ENCODE assay signal across 14 cellular contexts in the genomic region with DNA sequence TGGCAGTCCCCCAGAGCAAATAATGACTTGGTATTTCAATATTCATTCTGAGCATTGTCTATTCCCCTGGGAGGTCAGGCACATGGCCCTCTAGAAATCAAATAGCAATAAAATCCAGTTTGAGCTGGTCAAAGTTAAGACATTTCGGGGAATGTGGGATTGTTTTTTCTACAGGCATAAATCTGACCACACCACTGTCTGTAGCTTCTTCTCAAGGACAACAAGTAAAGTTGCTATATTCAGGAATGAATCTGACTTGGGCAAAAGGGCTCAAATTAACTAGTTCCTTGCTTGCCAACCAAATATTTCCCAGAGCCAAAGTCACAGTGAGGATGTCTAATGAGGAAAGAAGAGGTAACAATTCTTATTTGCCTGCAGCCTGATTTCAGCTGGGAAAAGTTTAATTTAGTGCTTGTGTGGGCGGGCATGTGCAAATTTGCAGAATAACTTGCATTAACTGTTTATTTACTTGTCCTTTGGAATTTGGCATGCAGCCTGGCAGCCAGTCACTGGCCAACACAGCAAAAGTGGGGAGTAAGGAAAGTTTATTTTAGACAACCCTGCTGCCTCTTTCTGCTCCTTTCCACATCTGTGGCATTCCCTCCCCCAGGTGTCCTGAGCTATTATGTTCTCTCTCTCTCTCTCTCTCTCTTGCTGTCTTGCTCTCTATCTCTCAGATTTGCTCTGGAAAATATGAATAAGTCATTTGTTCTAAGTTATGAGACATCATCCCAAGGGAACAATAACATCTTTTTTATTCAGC. TPM values are rescaled to one million over a fixed set of nuclear protein-coding genes. Genes with fewer than 3 reads are reported as not detected.
DNase-seq lines count a peak whose midpoint lies in the region; ATAC-seq and TF ChIP-seq lines count a peak whose summit lies in the region.
"Had no signal": no experiment of that assay in that cellular context is flagged by ENCODE, and none has a peak within 500 bp of the region (broad histone marks: within the 10 kb centered on the region; RNA-seq: fewer than 3 reads in every experiment).

No MANE protein-coding gene starts in this region.

- CTCF ChIA-PET in AG04449 (lab: Yijun Ruan, JAX) = no interaction called here
- CTCF ChIA-PET in OCI-LY7 (lab: Charles Lee; ENCODE audit: unreplicated experiment) = no interaction called here

- H4K91ac ChIP-seq in mesenchymal stem cell (ENCODE audit: low read length) = no peak overlapping the region

- no peaks in the 10 kb centered on the region for H3K36me3 ChIP-seq in mesenchymal stem cell (ENCODE audit: control insufficient read depth in 1 of 2, insufficient read depth in 2 of 2, low read depth in 1 of 2, low read length in 2 of 2)
- H3K36me3 ChIP-seq in OCI-LY7 (ENCODE audit: insufficient read depth, low read length) = no peaks in the 10 kb centered on the region

- H3K79me1 ChIP-seq in mesenchymal stem cell (replicated peaks; ENCODE audit: low read length, poor library complexity, severe bottlenecking) = no peaks in the 10 kb centered on the region

- no peak overlapping the region for H2AK5ac ChIP-seq in mesenchymal stem cell (ENCODE audit: low read length, severe bottlenecking)

- TF ChIP-seq CTCF in AG04449 (IDR thresholded peaks at IDR 0.05; ENCODE audit: insufficient read depth, low read length, missing control alignments) = no peak
- no peak for TF ChIP-seq CTCF in brain (conservative IDR thresholded peaks at IDR 0.05)
- no peak for TF ChIP-seq CTCF in coronary artery (IDR thresholded peaks at IDR 0.05)
- no peak for TF ChIP-seq CTCF in OCI-LY7 (conservative IDR thresholded peaks at IDR 0.05; ENCODE audit: low read length)

- H3K4ac ChIP-seq in mesenchymal stem cell (ENCODE audit: low read depth in 1 of 2, low read length in 2 of 2) = no peak overlapping the region

- ATAC-seq in activated T-cell treated with anti-CD3 and anti-CD28 coated beads, Interleukin-2, amount 50 U/mL, for 4 hours = no peak
- ATAC-seq: activated T-cell treated with anti-CD3 and anti-CD28 coated beads, Interleukin-2, amount 50 U/mL, for 72 hours; stimulated activated effector memory CD8-positive, alpha-beta T cell treated with anti-CD3 and anti-CD28 coated beads, Interleukin-12 subunit alpha, Interleukin-12 subunit beta, amount 100 ng/mL, for 72 hours had no signal

- no peak overlapping the region for H2BK120ac ChIP-seq in mesenchymal stem cell (ENCODE audit: low read depth, low read length)

- H2AFZ ChIP-seq in mesenchymal stem cell (ENCODE audit: low read depth, low read length) (no peak overlapping the region), OCI-LY7 (ENCODE audit: low read length) (no peak overlapping the region)

- intact Hi-C loops in OCI-LY7 (cut with micrococcal nuclease; ENCODE audit: unreplicated experiment) = no loop called here

- no TSS peak for BruUV-seq in OCI-LY7 (replicated peaks; lab: Mats Ljungman, UMichigan)

- no peak overlapping the region for H3K18ac ChIP-seq in mesenchymal stem cell (ENCODE audit: low read depth in 1 of 2, low read length in 2 of 2)

- H3K9me2 ChIP-seq in OCI-LY7 (ENCODE audit: insufficient read depth, low read length) = no peaks in the 10 kb centered on the region

- no peaks in the 10 kb centered on the region for H3K27me3 ChIP-seq in mesenchymal stem cell (ENCODE audit: control insufficient read depth in 1 of 2, insufficient read depth in 1 of 2, low read length in 2 of 2)

- H3K4me3 Mint-ChIP-seq in brain = peak overlapping the region in 1 of 5 experiments; percentile 23
- H3K4me3 Mint-ChIP-seq in activated T-cell treated with anti-CD3 and anti-CD28 coated beads, Interleukin-2, amount 50 U/mL, for 4 hours = no peak overlapping the region
- H3K4me3 Mint-ChIP-seq: activated T-cell treated with anti-CD3 and anti-CD28 coated beads, Interleukin-2, amount 50 U/mL, for 72 hours; stimulated activated effector memory CD8-positive, alpha-beta T cell treated with anti-CD3 and anti-CD28 coated beads, Interleukin-12 subunit alpha, Interleukin-12 subunit beta, amount 100 ng/mL, for 72 hours; T-helper 1 cell treated with Interleukin-12 subunit alpha and Interleukin-12 subunit beta and Interleukin-4 antibody, amounts not matched to agents 30 μg/mL and 1 μg/mL, for 36 hours had no signal

- H2BK5ac ChIP-seq in mesenchymal stem cell (ENCODE audit: low read depth, low read length, poor library complexity, severe bottlenecking) = no peak overlapping the region

- H3K9me3 ChIP-seq in mesenchymal stem cell (ENCODE audit: control insufficient read depth, low read length) (no peaks in the 10 kb centered on the region), OCI-LY7 (ENCODE audit: low read length) (no peaks in the 10 kb centered on the region)

- H2BK15ac ChIP-seq in mesenchymal stem cell (ENCODE audit: low read depth, poor library complexity, severe bottlenecking) = no peak overlapping the region

- H3K27ac Mint-ChIP-seq in brain = peak overlapping the region in 3 of 5 experiments; percentile 26 to 59 (median 43)
- H3K27ac Mint-ChIP-seq: activated T-cell treated with anti-CD3 and anti-CD28 coated beads, Interleukin-2, amount 50 U/mL, for 72 hours; stimulated activated effector memory CD8-positive, alpha-beta T cell treated with anti-CD3 and anti-CD28 coated beads, Interleukin-12 subunit alpha, Interleukin-12 subunit beta, amount 100 ng/mL, for 72 hours; T-helper 1 cell treated with Interleukin-12 subunit alpha and Interleukin-12 subunit beta and Interleukin-4 antibody, amounts not matched to agents 30 μg/mL and 1 μg/mL, for 36 hours had no signal

- H4K20me1 ChIP-seq in OCI-LY7 (ENCODE audit: insufficient read depth, low read length) = no peaks in the 10 kb centered on the region

- peak overlapping the region; percentile 77 for H3K9ac ChIP-seq in mesenchymal stem cell (ENCODE audit: low read length)

- H3K27ac ChIP-seq in mesenchymal stem cell (ENCODE audit: low read length, poor library complexity, severe bottlenecking) (no peak overlapping the region), coronary artery (no peak overlapping the region), OCI-LY7 (ENCODE audit: low read depth, low read length, poor library complexity, severe bottlenecking) (no peak overlapping the region)

- H2BK12ac ChIP-seq in mesenchymal stem cell (ENCODE audit: low read length in 2 of 2) = no peak overlapping the region

- no peak overlapping the region for H3K14ac ChIP-seq in mesenchymal stem cell (ENCODE audit: low read length in 2 of 2)

- H3K4me1 ChIP-seq in mesenchymal stem cell (ENCODE audit: control insufficient read depth, insufficient read depth, low read depth, low read length) (no peaks in the 10 kb centered on the region), OCI-LY7 (ENCODE audit: insufficient read depth, low read length, poor library complexity, severe bottlenecking) (no peaks in the 10 kb centered on the region)

- whole genome bisulfite sequencing in mesenchymal stem cell = 30% methylated on average over 2 of the region's 2 CpGs

- no peaks in the 10 kb centered on the region for H3K27me3 Mint-ChIP-seq in brain
- H3K27me3 Mint-ChIP-seq in activated T-cell treated with anti-CD3 and anti-CD28 coated beads, Interleukin-2, amount 50 U/mL, for 4 hours (ENCODE audit: low read depth) = peaks cover 8% of the 10 kb centered on the region

- peaks cover 47% of the 10 kb centered on the region for H3K4me1 Mint-ChIP-seq in brain
- no peaks in the 10 kb centered on the region for H3K4me1 Mint-ChIP-seq in activated T-cell treated with anti-CD3 and anti-CD28 coated beads, Interleukin-2, amount 50 U/mL, for 4 hours (ENCODE audit: low read depth)
- H3K4me1 Mint-ChIP-seq: stimulated activated effector memory CD8-positive, alpha-beta T cell treated with anti-CD3 and anti-CD28 coated beads, Interleukin-12 subunit alpha, Interleukin-12 subunit beta, amount 100 ng/mL, for 72 hours had no signal

- no peaks in the 10 kb centered on the region for H3K36me3 Mint-ChIP-seq in brain
- H3K36me3 Mint-ChIP-seq in activated T-cell treated with anti-CD3 and anti-CD28 coated beads, Interleukin-2, amount 50 U/mL, for 4 hours (ENCODE audit: insufficient read depth) = no peaks in the 10 kb centered on the region
- H3K36me3 Mint-ChIP-seq: stimulated activated effector memory CD8-positive, alpha-beta T cell treated with anti-CD3 and anti-CD28 coated beads, Interleukin-12 subunit alpha, Interleukin-12 subunit beta, amount 100 ng/mL, for 72 hours had no signal

- peak overlapping the region in 1 of 2 experiments; percentile 80 for H3K23ac ChIP-seq in mesenchymal stem cell (ENCODE audit: low read length in 2 of 2)

- H3K4me2 ChIP-seq in mesenchymal stem cell (ENCODE audit: low read length, poor library complexity, severe bottlenecking) = no peak overlapping the region
- no peak overlapping the region for H3K4me2 ChIP-seq in OCI-LY7 (ENCODE audit: low read length)

- DNase-seq in AG04449 (ENCODE audit: low read depth, low spot score) = peak; percentile 4
- peak; percentile 9 for DNase-seq in HS-27A (ENCODE audit: low read depth)
- DNase-seq in mesenchymal stem cell = peak; percentile 40
- DNase-seq in activated T-cell treated with anti-CD3 and anti-CD28 coated beads, Interleukin-2, amount 50 U/mL, for 4 hours = no peak
- DNase-seq in LoVo (ENCODE audit: low spot score) = no peak
- no peak for DNase-seq in coronary artery (ENCODE audit: low spot score)
- no peak for DNase-seq in OCI-LY7 (ENCODE audit: low spot score)
- DNase-seq: activated T-cell treated with anti-CD3 and anti-CD28 coated beads, Interleukin-2, amount 50 U/mL, for 72 hours; effector memory CD4-positive, alpha-beta T cell; left cardiac atrium had no signal

- no peaks in the 10 kb centered on the region for H3K79me2 ChIP-seq in OCI-LY7 (ENCODE audit: insufficient read depth, low read depth, low read length)

- H3K4me3 ChIP-seq in AG04449 (ENCODE audit: low read depth, low read length) = no peak overlapping the region
- peak overlapping the region in 1 of 2 experiments; percentile 25 for H3K4me3 ChIP-seq in mesenchymal stem cell (ENCODE audit: insufficient read depth in 1 of 2, low read depth in 1 of 2, low read length in 2 of 2)
- no peak overlapping the region for H3K4me3 ChIP-seq in coronary artery
- no peak overlapping the region for H3K4me3 ChIP-seq in OCI-LY7 (ENCODE audit: low read depth, low read length, poor library complexity, severe bottlenecking)

- H3K9me3 Mint-ChIP-seq in brain = no peaks in the 10 kb centered on the region
- H3K9me3 Mint-ChIP-seq in activated T-cell treated with anti-CD3 and anti-CD28 coated beads, Interleukin-2, amount 50 U/mL, for 4 hours = no peaks in the 10 kb centered on the region
- H3K9me3 Mint-ChIP-seq: activated T-cell treated with anti-CD3 and anti-CD28 coated beads, Interleukin-2, amount 50 U/mL, for 72 hours; stimulated activated effector memory CD8-positive, alpha-beta T cell treated with anti-CD3 and anti-CD28 coated beads, Interleukin-12 subunit alpha, Interleukin-12 subunit beta, amount 100 ng/mL, for 72 hours; T-helper 1 cell treated with Interleukin-12 subunit alpha and Interleukin-12 subunit beta and Interleukin-4 antibody, amounts not matched to agents 30 μg/mL and 1 μg/mL, for 36 hours had no signal

- POLR2A ChIA-PET in AG04449 (lab: Yijun Ruan, JAX) = no interaction called here
- POLR2A ChIA-PET in OCI-LY7 (lab: Charles Lee) = interaction anchor here (0.6 kb wide), 1 partner anchor 352 kb away, joined by 4 read pairs; no protein-coding TSS in a partner anchor

- no peak overlapping the region for H4K8ac ChIP-seq in mesenchymal stem cell (ENCODE audit: low read length)

RNA-seq across cellular contexts. Expression of a gene that starts 51.2 kb away (rescaled TPM):
- polyA plus RNA-seq in brain (ENCODE audit: insufficient read depth, low read depth, low replicate concordance) = 0.90 TPM
- 0.57 TPM for polyA plus RNA-seq in mesenchymal stem cell (2013, experiment 1 of 2)
- polyA plus RNA-seq in mesenchymal stem cell (2013, experiment 2 of 2) = 0.58 TPM
- total RNA-seq in activated T-cell treated with anti-CD3 and anti-CD28 coated beads, Interleukin-2, amount 50 U/mL, for 4 hours = under 1 TPM in 2 of 3 donors, not detected in 1; 0.03 to 0.08 TPM
- total RNA-seq in OCI-LY7 (2014; rRNA removed; shearing (Covaris generic)) = not detected in 2 replicates
- total RNA-seq in OCI-LY7 (2022) = not detected in 2 replicates
- total RNA-seq: NCI-H460 had no signal

Comparison
In these comparisons a context has a peak if more than half of its experiments do, and no peak if none do; other contexts are left out.
1. DNase-seq: peak in AG04449 (single experiment), HS-27A (single experiment) and mesenchymal stem cell (single experiment); none in activated T-cell treated with anti-CD3 and anti-CD28 coated beads, Interleukin-2, amount 50 U/mL, for 4 hours (single experiment), LoVo (single experiment), coronary artery (single experiment) and OCI-LY7 (single experiment).